In genomic region chr2:143840601-143841000, GRCh38 we compare ENCODE assay signal across 35 cellular contexts.
"Had no signal": no experiment of that assay in that cellular context is flagged by ENCODE, and none has a peak within 500 bp of the region (broad histone marks: within the 10 kb centered on the region; RNA-seq: fewer than 3 reads in every experiment).

No MANE protein-coding gene starts in this region.

- H3K36me3 ChIP-seq: cardiac muscle cell, MG63, WERI-Rb-1 had no signal

- H3K4me1 Mint-ChIP-seq: activated CD4-positive, alpha-beta memory T cell treated with anti-CD3 and anti-CD28 coated beads, Interleukin-2, amount 10 ng/mL, durations not matched to agents 7 days and 5 days; activated naive CD4-positive, alpha-beta T cell treated with anti-CD3 and anti-CD28 coated beads, Interleukin-2, amount 10 ng/mL, durations not matched to agents 7 days and 5 days had no signal

- H3K27ac ChIP-seq: cardiac muscle cell, PC-9, RWPE1, WERI-Rb-1 had no signal

- H3K27me3 Mint-ChIP-seq: activated naive CD4-positive, alpha-beta T cell treated with anti-CD3 and anti-CD28 coated beads, Interleukin-2, amount 10 ng/mL, durations not matched to agents 7 days and 5 days had no signal

- H3K36me3 Mint-ChIP-seq: activated CD8-positive, alpha-beta memory T cell treated with anti-CD3 and anti-CD28 coated beads, Interleukin-2, amount 10 ng/mL, durations not matched to agents 7 days and 5 days; activated naive CD4-positive, alpha-beta T cell treated with anti-CD3 and anti-CD28 coated beads, Interleukin-2, amount 10 ng/mL, durations not matched to agents 7 days and 5 days; activated naive CD8-positive, alpha-beta T cell had no signal

- H3K27ac Mint-ChIP-seq: activated CD4-positive, alpha-beta memory T cell treated with anti-CD3 and anti-CD28 coated beads, Interleukin-2, amount 10 ng/mL, durations not matched to agents 7 days and 5 days; activated CD8-positive, alpha-beta memory T cell treated with anti-CD3 and anti-CD28 coated beads, Interleukin-2, amount 10 ng/mL, durations not matched to agents 7 days and 5 days; activated naive CD4-positive, alpha-beta T cell treated with anti-CD3 and anti-CD28 coated beads, Interleukin-2, amount 10 ng/mL, durations not matched to agents 7 days and 5 days; activated naive CD8-positive, alpha-beta T cell; activated naive CD8-positive, alpha-beta T cell treated with anti-CD3 and anti-CD28 coated beads, Interleukin-2, amount 50 U/mL, for 24 hours had no signal

- H3K9me3 Mint-ChIP-seq: activated naive CD4-positive, alpha-beta T cell treated with anti-CD3 and anti-CD28 coated beads, Interleukin-2, amount 10 ng/mL, durations not matched to agents 7 days and 5 days; activated naive CD8-positive, alpha-beta T cell treated with anti-CD3 and anti-CD28 coated beads, Interleukin-2, amount 50 U/mL, for 24 hours; central memory CD8-positive, alpha-beta T cell had no signal

- DNase-seq: activated CD4-positive, alpha-beta memory T cell treated with anti-CD3 and anti-CD28 coated beads, Interleukin-2, amount 10 ng/mL, durations not matched to agents 7 days and 5 days; activated CD4-positive, alpha-beta T cell treated with anti-CD3 and anti-CD28 coated beads for 1 hour; activated CD4-positive, alpha-beta T cell treated with anti-CD3 and anti-CD28 coated beads for 48 hours; activated CD4-positive, CD25-positive, alpha-beta regulatory T cell; activated CD8-positive, alpha-beta memory T cell treated with anti-CD3 and anti-CD28 coated beads for 24 hours; activated CD8-positive, alpha-beta memory T cell treated with anti-CD3 and anti-CD28 coated beads, Interleukin-2, amount 10 ng/mL, durations not matched to agents 7 days and 5 days; activated CD8-positive, alpha-beta memory T cell treated with anti-CD3 and anti-CD28 coated beads, Interleukin-2, amount 50 U/mL, for 48 hours; activated effector memory CD4-positive, alpha-beta T cell treated with Interleukin-2 at 50 U/mL for 16 hours; activated naive CD4-positive, alpha-beta T cell treated with anti-CD3 and anti-CD28 coated beads, Interleukin-2, amount 10 ng/mL, durations not matched to agents 7 days and 5 days; activated naive CD8-positive, alpha-beta T cell treated with anti-CD3 and anti-CD28 coated beads, Interleukin-2, amount 50 U/mL, for 24 hours; activated T-cell treated with anti-CD3 and anti-CD28 coated beads, Interleukin-2, amount 50 U/mL, for 48 hours; aorta; Kasumi-1; MG63; NCI-H1048; NCI-H1105 treated with DMSO at 0.1 percent for 48 hours; NCI-H1436; NCI-H1694; NCI-H1930; NCI-H2081 treated with DMSO at 0.1 percent for 48 hours; NCI-H510A; NCI-H526; NCI-H748 treated with DMSO at 0.1 percent for 48 hours; NK-92 treated with Interleukin-12 subunit alpha and Interleukin-12 subunit beta, amount 100 ng/mL, for 24 hours; PC-9; SIG-M5; SW 1271; T-helper 1 cell; T-helper 2 cell; T1000; WERI-Rb-1 had no signal

- H3K9me3 ChIP-seq: MG63 had no signal

- H3K4me3 ChIP-seq: cardiac muscle cell, MG63, PC-9 had no signal

- H3K4me3 Mint-ChIP-seq: activated CD4-positive, alpha-beta memory T cell treated with anti-CD3 and anti-CD28 coated beads, Interleukin-2, amount 10 ng/mL, durations not matched to agents 7 days and 5 days; activated CD8-positive, alpha-beta memory T cell treated with anti-CD3 and anti-CD28 coated beads, Interleukin-2, amount 10 ng/mL, durations not matched to agents 7 days and 5 days; activated naive CD4-positive, alpha-beta T cell treated with anti-CD3 and anti-CD28 coated beads, Interleukin-2, amount 10 ng/mL, durations not matched to agents 7 days and 5 days; activated naive CD8-positive, alpha-beta T cell; activated naive CD8-positive, alpha-beta T cell treated with anti-CD3 and anti-CD28 coated beads, Interleukin-2, amount 50 U/mL, for 24 hours; central memory CD8-positive, alpha-beta T cell had no signal
